1 cellular context compared by ENCODE assay signal in genomic region chr5:67144183-67144639, GRCh38.
TF ChIP-seq lines count a peak whose summit lies in the region.

No MANE protein-coding gene starts in this region.

TF ChIP-seq in HepG2, 621 proteins besides CTCF, POLR2A, EP300 and RAD21 (continued from another document and continues in another):
- TF ChIP-seq ATF6 (CRISPR knock-in tag; conservative IDR thresholded peaks at IDR 0.05), result no peak
- TF ChIP-seq MED13 (CRISPR knock-in tag; IDR thresholded peaks at IDR 0.05), result no peak
- TF ChIP-seq ZNF331 (CRISPR knock-in tag; IDR thresholded peaks at IDR 0.05), result peak; percentile 34; the same call in 1 of the 2 replicates
- no peak for TF ChIP-seq THAP8 (CRISPR knock-in tag; IDR thresholded peaks at IDR 0.05; ENCODE audit: borderline replicate concordance)
- no peak for TF ChIP-seq MTA1 (CRISPR knock-in tag; IDR thresholded peaks at IDR 0.05; ENCODE audit: borderline replicate concordance)
- TF ChIP-seq MEF2D (CRISPR knock-in tag; IDR thresholded peaks at IDR 0.05), result 0 out of 2 replicates have a peak, but pooled peaks have one; percentile 15
- TF ChIP-seq PHF21A (CRISPR knock-in tag; IDR thresholded peaks at IDR 0.05), result peak; percentile 75; the same call in 1 of the 2 replicates
- peak; percentile 74 for TF ChIP-seq ZNF652 (CRISPR knock-in tag; IDR thresholded peaks at IDR 0.05; ENCODE audit: borderline replicate concordance, low read depth)
- peak; percentile 55 for TF ChIP-seq TBL1XR1 (IDR thresholded peaks at IDR 0.05; ENCODE audit: borderline replicate concordance, low read length, partially characterized antibody)
- no peak for TF ChIP-seq GATAD1 (CRISPR knock-in tag; IDR thresholded peaks at IDR 0.05)
- no peak for TF ChIP-seq YEATS2 (CRISPR knock-in tag; IDR thresholded peaks at IDR 0.05; ENCODE audit: borderline replicate concordance)
- no peak for TF ChIP-seq MAFK (conservative IDR thresholded peaks at IDR 0.05 in 1 of 2, IDR thresholded peaks at IDR 0.05 in 1 of 2; ENCODE audit: low read length in 2 of 2)
- no peak for TF ChIP-seq IRX3 (CRISPR knock-in tag; IDR thresholded peaks at IDR 0.05; ENCODE audit: borderline replicate concordance, low read depth)
- TF ChIP-seq GATAD2A (CRISPR knock-in tag; IDR thresholded peaks at IDR 0.05), result peak; percentile 94
- TF ChIP-seq FIP1L1 (IDR thresholded peaks at IDR 0.05; ENCODE audit: borderline replicate concordance, insufficient read depth, low read depth, low read length), result no peak
- TF ChIP-seq TAF15 (IDR thresholded peaks at IDR 0.05; ENCODE audit: low read depth, low read length, poor library complexity, severe bottlenecking), result no peak
- TF ChIP-seq ZNF704 (CRISPR knock-in tag; IDR thresholded peaks at IDR 0.05; ENCODE audit: borderline replicate concordance), result no peak
- no peak for TF ChIP-seq MEIS2 (CRISPR knock-in tag; IDR thresholded peaks at IDR 0.05)
- TF ChIP-seq ZNF720 (CRISPR knock-in tag; IDR thresholded peaks at IDR 0.05), result no peak
- TF ChIP-seq ARID5B (CRISPR knock-in tag; IDR thresholded peaks at IDR 0.05), result peak; percentile 92
- TF ChIP-seq ZSCAN9 (CRISPR knock-in tag; IDR thresholded peaks at IDR 0.05; ENCODE audit: borderline replicate concordance), result no peak
- peak; percentile 59 for TF ChIP-seq PPARG (CRISPR knock-in tag; conservative IDR thresholded peaks at IDR 0.05)
- peak; percentile 56; the same call in 1 of the 2 replicates for TF ChIP-seq ZGPAT (CRISPR knock-in tag; IDR thresholded peaks at IDR 0.05)
- TF ChIP-seq NR2F2 (IDR thresholded peaks at IDR 0.05; ENCODE audit: borderline replicate concordance, low read depth), result peak; percentile 74
- TF ChIP-seq NAIF1 (CRISPR knock-in tag; IDR thresholded peaks at IDR 0.05; ENCODE audit: borderline replicate concordance), result no peak
- no peak for TF ChIP-seq MED8 (CRISPR knock-in tag; IDR thresholded peaks at IDR 0.05; ENCODE audit: insufficient replicate concordance)
- no peak for TF ChIP-seq AGO1 (IDR thresholded peaks at IDR 0.05; ENCODE audit: low read depth, low read length, poor library complexity, severe bottlenecking)
- TF ChIP-seq ZNF10 (CRISPR knock-in tag; IDR thresholded peaks at IDR 0.05; ENCODE audit: borderline replicate concordance, low read depth), result no peak
- peak; percentile 92; the same call in 1 of the 2 replicates for TF ChIP-seq AHDC1 (CRISPR knock-in tag; IDR thresholded peaks at IDR 0.05; ENCODE audit: borderline replicate concordance)
- TF ChIP-seq SCMH1 (CRISPR knock-in tag; IDR thresholded peaks at IDR 0.05; ENCODE audit: borderline replicate concordance), result no peak
- no peak for TF ChIP-seq MYC (CRISPR knock-in tag; IDR thresholded peaks at IDR 0.05; ENCODE audit: borderline replicate concordance)
- TF ChIP-seq LCORL (IDR thresholded peaks at IDR 0.05), result no peak
- peak; percentile 54; the same call in 1 of the 2 replicates for TF ChIP-seq LCORL (CRISPR knock-in tag; IDR thresholded peaks at IDR 0.05)
- peak; percentile 55 for TF ChIP-seq SAP130 (CRISPR knock-in tag; IDR thresholded peaks at IDR 0.05; ENCODE audit: low read depth)
- TF ChIP-seq ZBTB25 (CRISPR knock-in tag; IDR thresholded peaks at IDR 0.05), result 0 out of 2 replicates have a peak, but pooled peaks have one; percentile 17
- TF ChIP-seq XRCC5 (optimal IDR thresholded peaks at IDR 0.05; ENCODE audit: low read length), result no peak
- TF ChIP-seq ZBTB21 (CRISPR knock-in tag; IDR thresholded peaks at IDR 0.05), result peak; percentile 61; the same call in 1 of the 2 replicates
- TF ChIP-seq PITX1 (CRISPR knock-in tag; IDR thresholded peaks at IDR 0.05), result peak; percentile 74
- no peak for TF ChIP-seq ZSCAN31 (CRISPR knock-in tag; IDR thresholded peaks at IDR 0.05; ENCODE audit: low read depth)
- TF ChIP-seq HHEX (CRISPR knock-in tag; IDR thresholded peaks at IDR 0.05), result peak; percentile 30
- peak; percentile 100 for TF ChIP-seq ARID3A (IDR thresholded peaks at IDR 0.05; ENCODE audit: low read depth, low read length)
- no peak for TF ChIP-seq ZFAT (CRISPR knock-in tag; conservative IDR thresholded peaks at IDR 0.05)
- TF ChIP-seq ZNF607 (CRISPR knock-in tag; IDR thresholded peaks at IDR 0.05; ENCODE audit: borderline replicate concordance), result no peak
- no peak for TF ChIP-seq NONO (IDR thresholded peaks at IDR 0.05)
- no peak for TF ChIP-seq NONO (CRISPR knock-in tag; conservative IDR thresholded peaks at IDR 0.05)
- peak; percentile 61 for TF ChIP-seq FOSL2 (CRISPR knock-in tag; IDR thresholded peaks at IDR 0.05)
- no peak for TF ChIP-seq ZNF143 (CRISPR knock-in tag; IDR thresholded peaks at IDR 0.05)
- no peak for TF ChIP-seq SNAPC5 (CRISPR knock-in tag; IDR thresholded peaks at IDR 0.05; ENCODE audit: borderline replicate concordance)
